In genomic region chr4:152773322-152773721, GRCh38 we compare ENCODE assay signal across 7 cellular contexts.
"Had no signal": no experiment of that assay in that cellular context is flagged by ENCODE, and none has a peak within 500 bp of the region (broad histone marks: within the 10 kb centered on the region; RNA-seq: fewer than 3 reads in every experiment).

No MANE protein-coding gene starts in this region.

- H2AFZ ChIP-seq: GM23338 had no signal

- H3K4me1 ChIP-seq: HAP-1 had no signal

- ATAC-seq: GM23338, HCT116 had no signal

- H3K36me3 ChIP-seq: HAP-1 had no signal

- H3K9me3 ChIP-seq: HAP-1 had no signal

- DNase-seq: H7, HFFc6, KG1 had no signal

- H3K4me2 ChIP-seq: GM23338 had no signal

- H3K4me3 ChIP-seq: GM23338, HAP-1 had no signal

- H3K27ac ChIP-seq: HL-60 had no signal
